ENCODE assay signal across 17 cellular contexts in genomic region chr4:116531026-116531425, GRCh38.
"Had no signal": no experiment of that assay in that cellular context is flagged by ENCODE, and none has a peak within 500 bp of the region (broad histone marks: within the 10 kb centered on the region; RNA-seq: fewer than 3 reads in every experiment).

No MANE protein-coding gene starts in this region.

- H3K4me3 ChIP-seq: MG63 had no signal

- H3K9me3 ChIP-seq: MG63 had no signal

- H3K27me3 ChIP-seq: MG63 had no signal

- DNase-seq: MG63, NCI-H1092, NCI-H1105 treated with DMSO at 0.1 percent for 48 hours, NCI-H1417 treated with DMSO at 0.1 percent for 48 hours, NCI-H146, NCI-H1694 treated with DMSO at 0.1 percent for 48 hours, NCI-H1930, NCI-H2081, NCI-H2107, NCI-H226, NCI-H510A, NCI-H524 treated with DMSO at 0.1 percent for 48 hours, NCI-H69, NCI-H774, Right ventricle myocardium superior, RPMI8226, SIG-M5 had no signal

- H3K36me3 ChIP-seq: MG63 had no signal
